Comparison of ENCODE assay signal across 8 cellular contexts in genomic region chr2:29014811-29015414, GRCh38. TPM values are rescaled to one million over a fixed set of nuclear protein-coding genes. Genes with fewer than 3 reads are reported as not detected.
DNase-seq lines count a peak whose midpoint lies in the region; ATAC-seq and TF ChIP-seq lines count a peak whose summit lies in the region.

No MANE protein-coding gene starts in this region.

- H3K27ac ChIP-seq in mucosa of rectum (ENCODE audit: low read depth in 2 of 2, low read length in 2 of 2) (peak overlapping the region; percentile 31 to 61), stomach (peak overlapping the region in 4 of 5 donors; percentile 50 to 67 (median 54))

- WGBS in stomach, 5 donors, result 43 to 62% (median 54%) methylated on average over 12 to 13 of the region's 13 CpGs

- H3K27me3 ChIP-seq in mucosa of rectum (ENCODE audit: control insufficient read depth in 2 of 2, insufficient read depth in 2 of 2, low read length in 2 of 2) (no peaks in the 10 kb centered on the region), stomach (no peaks in the 10 kb centered on the region)

- H3K4me3 ChIP-seq in mucosa of rectum (ENCODE audit: low read length in 2 of 2), result no peak overlapping the region
- H3K4me3 ChIP-seq in stomach, result peak overlapping the region in 1 of 4 donors; percentile 0

- intact Hi-C loops in stomach (cut with DNase I; ENCODE audit: low total_unique reads), result no loop called here

- H3K36me3 Mint-ChIP-seq in activated naive CD8-positive, alpha-beta T cell treated with anti-CD3 and anti-CD28 coated beads for 36 hours, result peaks cover 1% of the 10 kb centered on the region

- no peaks in the 10 kb centered on the region for H3K9me3 ChIP-seq in mucosa of rectum (ENCODE audit: control insufficient read depth in 2 of 2, low read length in 2 of 2)
- H3K9me3 ChIP-seq in stomach, result no peaks in the 10 kb centered on the region

- ATAC-seq in GM19455 (IDR thresholded peaks at IDR 0.05; ENCODE audit: unreplicated experiment) (peak; percentile 64), GM18517 (IDR thresholded peaks at IDR 0.05; ENCODE audit: unreplicated experiment) (no peak), GM19035 (IDR thresholded peaks at IDR 0.05; ENCODE audit: unreplicated experiment) (no peak)

- peaks cover 69% of the 10 kb centered on the region for H3K4me1 Mint-ChIP-seq in activated naive CD8-positive, alpha-beta T cell treated with anti-CD3 and anti-CD28 coated beads for 36 hours

- H3K4me1 ChIP-seq in mucosa of rectum (ENCODE audit: control insufficient read depth in 2 of 2, insufficient read depth in 2 of 2, low read length in 2 of 2), result peaks cover 16 to 28% of the 10 kb centered on the region in 2 donors
- H3K4me1 ChIP-seq in stomach, result peaks cover 23 to 71% (median 30%) of the 10 kb centered on the region in 4 donors

- TF ChIP-seq EP300 in stomach (IDR thresholded peaks at IDR 0.05), result no peak

- TF ChIP-seq POLR2A in stomach (IDR thresholded peaks at IDR 0.05), result no peak

- H3K4me3 Mint-ChIP-seq in activated naive CD8-positive, alpha-beta T cell treated with anti-CD3 and anti-CD28 coated beads for 36 hours, result peak overlapping the region; percentile 81

- H3K36me3 ChIP-seq in mucosa of rectum (ENCODE audit: control insufficient read depth in 2 of 2, insufficient read depth in 2 of 2, low read length in 2 of 2) (no peaks in the 10 kb centered on the region), stomach (no peaks in the 10 kb centered on the region)

- DNase-seq in SKM-1 treated with dmso at 0.1 percent for 144 hours (lab: John Stamatoyannopoulos, UW; ENCODE audit: unreplicated experiment), result peak; percentile 16
- peak; percentile 68 for DNase-seq in activated naive CD8-positive, alpha-beta T cell treated with anti-CD3 and anti-CD28 coated beads for 36 hours
- DNase-seq in stomach, result peak; percentile 42
- no peak for DNase-seq in NCI-H1436 treated with DMSO at 0.1 percent for 48 hours (lab: John Stamatoyannopoulos, UW)

- H3K27me3 Mint-ChIP-seq in activated naive CD8-positive, alpha-beta T cell treated with anti-CD3 and anti-CD28 coated beads for 36 hours, result no peaks in the 10 kb centered on the region

- TF ChIP-seq CTCF in stomach (IDR thresholded peaks at IDR 0.05), result no peak

- peak overlapping the region; percentile 95 for H3K27ac Mint-ChIP-seq in activated naive CD8-positive, alpha-beta T cell treated with anti-CD3 and anti-CD28 coated beads for 36 hours

- H3K9ac ChIP-seq in mucosa of rectum (ENCODE audit: low read depth in 1 of 2, low read length in 2 of 2), result peak overlapping the region in 1 of 2 donors; percentile 10

- H3K9me3 Mint-ChIP-seq in activated naive CD8-positive, alpha-beta T cell treated with anti-CD3 and anti-CD28 coated beads for 36 hours, result no peaks in the 10 kb centered on the region

RNA-seq across cellular contexts. Expression of gene TOGARAM2, which starts 33.8 kb away (rescaled TPM):
- total RNA-seq in activated naive CD8-positive, alpha-beta T cell treated with anti-CD3 and anti-CD28 coated beads for 36 hours, result 1 to 10 TPM; 1.9 to 2.0 TPM
- total RNA-seq in stomach, result 1 to 10 TPM in 2 of 5 donors, under 1 TPM in 2, not detected in 1; 0.43 to 3.5 (median 1.00) TPM
- 1 to 10 TPM in 1 of 3 donors, under 1 TPM in 2; 0.56 to 1.2 (median 0.80) TPM for polyA plus RNA-seq in stomach

RNA-seq across cellular contexts. Expression of gene PCARE, which starts 59.4 kb away (rescaled TPM):
- not detected for total RNA-seq in activated naive CD8-positive, alpha-beta T cell treated with anti-CD3 and anti-CD28 coated beads for 36 hours
- total RNA-seq in stomach, result 1 to 10 TPM in 1 of 5 donors, not detected in 4; 2.9 TPM
- under 1 TPM in 2 of 3 donors, not detected in 1; 0.06 to 0.08 TPM for polyA plus RNA-seq in stomach
